8 cellular contexts compared by ENCODE assay signal in the genomic region with DNA sequence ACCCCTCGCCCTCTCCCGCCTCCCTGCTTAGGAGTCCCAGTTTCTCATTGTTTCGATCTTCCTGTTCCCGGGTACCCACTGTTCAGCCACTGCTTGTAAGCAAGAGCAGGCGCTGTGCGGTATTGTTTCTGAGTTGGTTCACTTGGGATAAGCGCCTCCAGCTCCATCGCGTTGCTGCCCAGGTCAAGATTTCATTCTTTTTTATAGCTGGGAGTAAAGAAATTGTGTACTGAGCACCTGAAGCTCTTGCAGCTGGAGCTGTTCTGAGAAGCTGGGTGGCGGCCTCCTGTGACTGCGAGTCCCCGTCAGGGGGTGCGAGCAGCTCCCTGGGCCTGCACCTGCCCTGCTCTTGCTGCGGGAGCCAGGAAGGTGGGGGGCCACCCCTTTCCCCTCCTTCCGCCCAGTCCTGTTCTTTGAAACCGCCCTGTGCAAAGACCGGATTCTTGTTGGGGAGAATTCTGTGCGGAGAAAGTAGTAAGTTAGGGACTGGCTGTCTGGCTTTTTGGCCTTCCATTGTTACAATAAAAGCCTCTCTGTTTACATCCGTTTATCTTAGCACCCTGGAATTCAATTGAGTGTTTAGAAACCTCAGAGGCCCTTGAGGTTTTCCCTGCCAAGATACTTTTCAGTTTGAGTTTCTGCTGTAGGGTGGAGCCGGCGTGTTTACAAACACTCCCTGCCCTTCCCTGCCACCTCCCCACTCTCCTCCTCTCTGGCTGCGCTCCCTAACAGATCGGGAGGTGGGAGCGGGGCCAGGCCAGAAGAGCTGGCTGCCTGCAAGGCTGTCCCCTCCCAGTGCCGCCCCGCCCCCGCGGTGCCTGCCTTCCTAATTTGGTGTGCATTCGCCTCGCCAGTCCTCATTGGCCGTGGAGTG. TPM values are rescaled to one million over a fixed set of nuclear protein-coding genes. Genes with fewer than 3 reads are reported as not detected.
DNase-seq lines count a peak whose midpoint lies in the region; ATAC-seq and TF ChIP-seq lines count a peak whose summit lies in the region.

No MANE protein-coding gene starts in this region.

- no peaks in the 10 kb centered on the region for H3K27me3 ChIP-seq in CD8-positive, alpha-beta memory T cell (ENCODE audit: insufficient read depth, low read length, poor library complexity, severe bottlenecking)
- H3K27me3 ChIP-seq in HL-60 (ENCODE audit: insufficient read depth, poor library complexity, severe bottlenecking) (no peaks in the 10 kb centered on the region), NT2/D1 (ENCODE audit: insufficient read depth, insufficient read length) (peaks cover 54% of the 10 kb centered on the region), esophagus (ENCODE audit: control insufficient read depth in 1 of 2, insufficient read depth in 2 of 2, low read length in 2 of 2) (no peaks in the 10 kb centered on the region), mucosa of stomach (ENCODE audit: control insufficient read depth, insufficient read depth, low read length) (no peaks in the 10 kb centered on the region)

- peak overlapping the region; percentile 52 for H3K4me3 ChIP-seq in CD8-positive, alpha-beta memory T cell (ENCODE audit: low read length)
- H3K4me3 ChIP-seq in HL-60 (replicated peaks; ENCODE audit: insufficient read depth, low read length) (no peak overlapping the region), NT2/D1 (ENCODE audit: insufficient read length, low read depth) (no peak overlapping the region), esophagus (ENCODE audit: low read depth in 1 of 2, low read length in 2 of 2) (peak overlapping the region; percentile 7 to 34), mucosa of stomach (ENCODE audit: low read length) (peak overlapping the region; percentile 9)

- H3K27me3 Mint-ChIP-seq in CD8-positive, alpha-beta memory T cell: no peaks in the 10 kb centered on the region

- H3K27ac ChIP-seq in CD8-positive, alpha-beta memory T cell (ENCODE audit: low read depth, low read length): peak overlapping the region; percentile 93
- peak overlapping the region; percentile 74 for H3K27ac ChIP-seq in HL-60 (replicated peaks)
- peak overlapping the region; percentile 97 to 98 for H3K27ac ChIP-seq in esophagus (ENCODE audit: low read depth in 2 of 2, low read length in 1 of 2)

- no peak for TF ChIP-seq CTCF in HL-60 (IDR thresholded peaks at IDR 0.05; ENCODE audit: insufficient read depth, low read length)

- no peak overlapping the region for H3K9ac ChIP-seq in NT2/D1 (ENCODE audit: insufficient read length, low read depth)
- peak overlapping the region; percentile 66 for H3K9ac ChIP-seq in mucosa of stomach (ENCODE audit: low read length)

- POLR2A ChIA-PET in CD8-positive, alpha-beta memory T cell (lab: Charles Lee): interaction anchor here (1.2 to 1.5 kb wide), 3 partner anchors 30 to 103 kb away, joined by 4 to 11 read pairs (median 6); no protein-coding TSS in a partner anchor

- peaks cover 45 to 71% (median 67%) of the 10 kb centered on the region in 3 donors for H3K4me1 Mint-ChIP-seq in CD8-positive, alpha-beta memory T cell

- peak; percentile 81 for ATAC-seq in GM19463 (IDR thresholded peaks at IDR 0.05; ENCODE audit: unreplicated experiment)

- WGBS in esophagus, 2 donors: 13 to 14% methylated on average over 31 of the region's 31 CpGs

- H3K4me1 ChIP-seq in CD8-positive, alpha-beta memory T cell (ENCODE audit: insufficient read depth, low read length): peaks cover 45% of the 10 kb centered on the region
- H3K4me1 ChIP-seq in NT2/D1 (ENCODE audit: insufficient read depth, insufficient read length) (peaks cover 6% of the 10 kb centered on the region), esophagus (ENCODE audit: control insufficient read depth in 2 of 2, insufficient read depth in 2 of 2, low read length in 1 of 2) (peaks cover 0 to 7% of the 10 kb centered on the region in 2 donors), mucosa of stomach (ENCODE audit: control insufficient read depth, insufficient read depth, low read length) (peaks cover 52% of the 10 kb centered on the region)

- H3K4me3 Mint-ChIP-seq in CD8-positive, alpha-beta memory T cell: peak overlapping the region; percentile 76 to 91 (median 83)

- no peaks in the 10 kb centered on the region for H3K9me3 Mint-ChIP-seq in CD8-positive, alpha-beta memory T cell

- peak overlapping the region; percentile 90 to 97 (median 95) for H3K27ac Mint-ChIP-seq in CD8-positive, alpha-beta memory T cell

- CTCF ChIA-PET in CD8-positive, alpha-beta memory T cell (lab: Charles Lee): interaction anchor here (1.2 to 2.7 kb wide), 3 partner anchors 10 to 103 kb away, joined by 3 to 9 read pairs (median 7); no protein-coding TSS in a partner anchor

- H3K36me3 Mint-ChIP-seq in CD8-positive, alpha-beta memory T cell: peaks cover 2 to 44% (median 12%) of the 10 kb centered on the region in 3 donors

- no peaks in the 10 kb centered on the region for H3K9me3 ChIP-seq in CD8-positive, alpha-beta memory T cell (ENCODE audit: low read length)
- H3K9me3 ChIP-seq in NT2/D1 (ENCODE audit: insufficient read depth, low read length) (no peaks in the 10 kb centered on the region), esophagus (ENCODE audit: control insufficient read depth in 2 of 2, insufficient read depth in 1 of 2, low read depth in 1 of 2, low read length in 1 of 2) (no peaks in the 10 kb centered on the region), mucosa of stomach (ENCODE audit: control insufficient read depth, low read length) (no peaks in the 10 kb centered on the region)

- DNase-seq in CD8-positive, alpha-beta memory T cell: peak; percentile 69 to 83 (median 75)
- peak; percentile 54 to 90 for DNase-seq in HL-60 (ENCODE audit: low read depth in 1 of 2, low spot score in 1 of 2)
- peak; percentile 94 for DNase-seq in NT2/D1 (ENCODE audit: low read depth, low spot score)
- DNase-seq in activated T-cell treated with anti-CD3 and anti-CD28 coated beads, Interleukin-2, amount 50 U/mL, for 1 hour: peak; percentile 79
- peak; percentile 36 to 51 for DNase-seq in stimulated activated CD8-positive, alpha-beta memory T cell treated with anti-CD3 and anti-CD28 coated beads, Interleukin-7, amount 100 ng/mL, for 1 hour (ENCODE audit: low read depth in 2 of 2)

- H3K36me3 ChIP-seq in CD8-positive, alpha-beta memory T cell (ENCODE audit: insufficient read depth, low read length): no peaks in the 10 kb centered on the region
- peaks cover 56% of the 10 kb centered on the region for H3K36me3 ChIP-seq in NT2/D1 (ENCODE audit: insufficient read depth, insufficient read length, low read length)
- H3K36me3 ChIP-seq in esophagus (ENCODE audit: control insufficient read depth in 2 of 2, insufficient read depth in 2 of 2, low read length in 1 of 2): peaks cover 6 to 19% of the 10 kb centered on the region in 2 donors
- no peaks in the 10 kb centered on the region for H3K36me3 ChIP-seq in mucosa of stomach (ENCODE audit: control insufficient read depth, insufficient read depth, low read length)

RNA-seq across cellular contexts. Expression of a gene that starts 30.8 kb away (rescaled TPM):
- 10 to 100 TPM; 47.8 to 49.8 TPM for total RNA-seq in CD8-positive, alpha-beta memory T cell
- 38.9 TPM for polyA plus RNA-seq in CD8-positive, alpha-beta memory T cell
- 10 to 100 TPM; 22.1 to 34.5 TPM for polyA plus RNA-seq in esophagus

Comparison
In these comparisons a context has a peak if more than half of its experiments do, and no peak if none do; other contexts are left out.
1. DNase-seq: peak in every context shown above with its lines; median percentile 94 in NT2/D1; 79 in activated T-cell treated with anti-CD3 and anti-CD28 coated beads, Interleukin-2, amount 50 U/mL, for 1 hour; 75 in CD8-positive, alpha-beta memory T cell; 72 in HL-60; 44 in stimulated activated CD8-positive, alpha-beta memory T cell treated with anti-CD3 and anti-CD28 coated beads, Interleukin-7, amount 100 ng/mL, for 1 hour.
2. H3K4me3 ChIP-seq: peak in CD8-positive, alpha-beta memory T cell (single experiment), esophagus (2 of 2) and mucosa of stomach (single experiment); none in HL-60 (single experiment) and NT2/D1 (single experiment).
3. Peak in every context shown above with its lines, with median percentiles within 50 percentile points of each other: H3K27ac ChIP-seq.